Comparison of ENCODE assay signal across 37 cellular contexts in the genomic region with DNA sequence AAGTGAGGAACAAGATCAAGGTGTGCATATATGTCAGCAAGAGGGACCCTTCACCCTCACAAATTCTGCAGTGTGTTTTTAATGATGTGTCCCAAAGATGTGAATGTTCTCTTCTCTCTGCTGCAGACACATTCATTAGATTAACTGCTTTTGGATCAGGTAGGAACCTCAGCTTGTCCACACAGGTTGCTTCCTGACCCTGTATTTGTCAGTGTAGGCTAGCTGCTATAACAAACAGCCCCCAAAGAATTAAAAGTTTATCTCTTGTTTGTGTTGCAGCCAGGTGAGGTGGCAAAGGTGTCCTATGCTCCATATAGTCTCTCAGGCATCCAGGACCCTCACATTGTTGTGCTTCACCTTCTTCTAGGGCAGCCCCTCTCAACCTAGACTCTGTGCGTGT. TPM values are rescaled to one million over a fixed set of nuclear protein-coding genes. Genes with fewer than 3 reads are reported as not detected.
"Had no signal": no experiment of that assay in that cellular context is flagged by ENCODE, and none has a peak within 500 bp of the region (broad histone marks: within the 10 kb centered on the region; RNA-seq: fewer than 3 reads in every experiment).

No MANE protein-coding gene starts in this region.

- ATAC-seq: activated CD8-positive, alpha-beta T cell treated with anti-CD3 and anti-CD28 coated beads for 36 hours; activated naive CD4-positive, alpha-beta T cell treated with anti-CD3 and anti-CD28 coated beads, Interleukin-2, amount 50 U/mL, for 72 hours; activated T-cell treated with anti-CD3 and anti-CD28 coated beads, Interleukin-2, amount 50 U/mL, for 4 hours; activated T-cell treated with anti-CD3 and anti-CD28 coated beads, Interleukin-2, amount 50 U/mL, for 72 hours; activated T-helper 17 cell treated with anti-CD3 and anti-CD28 coated beads, Interleukin-2, amount 50 U/mL, for 72 hours; body of pancreas had no signal

- H3K36me3 ChIP-seq: adrenal gland, brain microvascular endothelial cell, breast epithelium had no signal

- H3K4me1 ChIP-seq: adrenal gland, body of pancreas, breast epithelium had no signal

- H3K4me3 ChIP-seq: adrenal gland, body of pancreas, breast epithelium had no signal

- H3K9me3 ChIP-seq: adrenal gland, body of pancreas had no signal

- FAIRE-seq: astrocyte, TTC549 had no signal

- H3K27ac ChIP-seq: adrenal gland, body of pancreas, brain microvascular endothelial cell, breast epithelium, VCaP had no signal

- H3K27me3 ChIP-seq: adrenal gland, body of pancreas, brain microvascular endothelial cell, breast epithelium had no signal

- DNase-seq: activated B cell treated with CpG ODN at 0.5 μM for 24 hours; activated CD4-positive, alpha-beta memory T cell treated with anti-CD3 and anti-CD28 coated beads for 36 hours; activated CD4-positive, alpha-beta T cell treated with anti-CD3 and anti-CD28 coated beads for 4 hours; activated CD4-positive, alpha-beta T cell treated with anti-CD3 and anti-CD28 coated beads, Interleukin-2, amount 10 ng/mL, durations not matched to agents 24 days and 14 days; activated CD4-positive, alpha-beta T cell treated with anti-CD3 and anti-CD28 coated beads, Interleukin-2, amount 50 U/mL, for 1 hour; activated CD4-positive, alpha-beta T cell treated with anti-CD3 and anti-CD28 coated beads, Interleukin-2, amount 50 U/mL, for 4 hours; activated CD4-positive, CD25-positive, alpha-beta regulatory T cell treated with anti-CD3 and anti-CD28 coated beads, Interleukin-2, amount 50 U/mL, for 72 hours; activated CD8-positive, alpha-beta memory T cell treated with anti-CD3 and anti-CD28 coated beads, Interleukin-2, amount 50 U/mL, for 4 hours; activated CD8-positive, alpha-beta T cell treated with anti-CD3 and anti-CD28 coated beads for 36 hours; activated effector memory CD4-positive, alpha-beta T cell treated with anti-CD3 and anti-CD28 coated beads, Interleukin-2, amount 50 U/mL, for 16 hours; activated gamma-delta T cell treated with Interleukin-2 at 50 U/mL for 16 hours; activated naive CD4-positive, alpha-beta T cell; activated naive CD4-positive, alpha-beta T cell treated with anti-CD3 and anti-CD28 coated beads for 36 hours; activated naive CD4-positive, alpha-beta T cell treated with anti-CD3 and anti-CD28 coated beads, Interleukin-2, amount 50 U/mL, for 16 hours; activated naive CD8-positive, alpha-beta T cell treated with anti-CD3 and anti-CD28 coated beads for 36 hours; activated T-cell treated with anti-CD3 and anti-CD28 coated beads for 4 hours; activated T-cell treated with anti-CD3 and anti-CD28 coated beads, Interleukin-2, amount 50 U/mL, for 1 hour; activated T-cell treated with anti-CD3 and anti-CD28 coated beads, Interleukin-2, amount 50 U/mL, for 4 hours; activated T-cell treated with anti-CD3 and anti-CD28 coated beads, Interleukin-2, amount 50 U/mL, for 72 hours; adrenal gland; amniotic stem cell; aorta; body of pancreas; brain microvascular endothelial cell; central memory CD4-positive, alpha-beta T cell; T-helper 1 cell; T-helper 2 cell; T-helper 9 cell had no signal

RNA-seq across cellular contexts. Expression of a gene that starts 17.8 kb away (rescaled TPM):
- total RNA-seq: activated B cell treated with CpG ODN at 0.5 μM for 24 hours; activated CD4-positive, alpha-beta memory T cell treated with anti-CD3 and anti-CD28 coated beads for 36 hours; activated CD4-positive, alpha-beta T cell treated with anti-CD3 and anti-CD28 coated beads, Interleukin-2, amount 10 ng/mL, durations not matched to agents 24 days and 14 days; activated CD8-positive, alpha-beta memory T cell treated with anti-CD3 and anti-CD28 coated beads for 36 hours; activated CD8-positive, alpha-beta T cell treated with anti-CD3 and anti-CD28 coated beads for 36 hours; activated naive CD4-positive, alpha-beta T cell treated with anti-CD3 and anti-CD28 coated beads for 36 hours; activated naive CD8-positive, alpha-beta T cell treated with anti-CD3 and anti-CD28 coated beads for 36 hours; activated T-cell treated with anti-CD3 and anti-CD28 coated beads, Interleukin-2, amount 50 U/mL, for 4 hours; activated T-cell treated with anti-CD3 and anti-CD28 coated beads, Interleukin-2, amount 50 U/mL, for 72 hours; adrenal gland; cerebellum had no signal

RNA-seq across cellular contexts. Expression of a gene that starts 59.1 kb away (rescaled TPM):
- total RNA-seq: activated B cell treated with CpG ODN at 0.5 μM for 24 hours; activated CD4-positive, alpha-beta memory T cell treated with anti-CD3 and anti-CD28 coated beads for 36 hours; activated CD4-positive, alpha-beta T cell treated with anti-CD3 and anti-CD28 coated beads, Interleukin-2, amount 10 ng/mL, durations not matched to agents 24 days and 14 days; activated CD8-positive, alpha-beta memory T cell treated with anti-CD3 and anti-CD28 coated beads for 36 hours; activated CD8-positive, alpha-beta T cell treated with anti-CD3 and anti-CD28 coated beads for 36 hours; activated naive CD4-positive, alpha-beta T cell treated with anti-CD3 and anti-CD28 coated beads for 36 hours; activated naive CD4-positive, alpha-beta T cell treated with anti-CD3 and anti-CD28 coated beads, Interleukin-2, amount 50 U/mL, for 72 hours; activated naive CD8-positive, alpha-beta T cell treated with anti-CD3 and anti-CD28 coated beads for 36 hours; activated T-cell treated with anti-CD3 and anti-CD28 coated beads, Interleukin-2, amount 50 U/mL, for 4 hours; activated T-cell treated with anti-CD3 and anti-CD28 coated beads, Interleukin-2, amount 50 U/mL, for 72 hours; activated T-helper 1 cell treated with anti-CD3 and anti-CD28 coated beads, Interleukin-12 subunit alpha, Interleukin-12 subunit beta, Interleukin-2, Interleukin-4 antibody, amounts not matched to agents 30 ng/mL and 10 ng/mL and 1 ng/mL, durations not matched to agents 14 hours and 24 hours and 36 hours; activated T-helper 17 cell treated with anti-CD3 and anti-CD28 coated beads, Interleukin-2, amount 50 U/mL, for 72 hours had no signal
